ENCODE assay signal across 1 cellular context in the genomic region with DNA sequence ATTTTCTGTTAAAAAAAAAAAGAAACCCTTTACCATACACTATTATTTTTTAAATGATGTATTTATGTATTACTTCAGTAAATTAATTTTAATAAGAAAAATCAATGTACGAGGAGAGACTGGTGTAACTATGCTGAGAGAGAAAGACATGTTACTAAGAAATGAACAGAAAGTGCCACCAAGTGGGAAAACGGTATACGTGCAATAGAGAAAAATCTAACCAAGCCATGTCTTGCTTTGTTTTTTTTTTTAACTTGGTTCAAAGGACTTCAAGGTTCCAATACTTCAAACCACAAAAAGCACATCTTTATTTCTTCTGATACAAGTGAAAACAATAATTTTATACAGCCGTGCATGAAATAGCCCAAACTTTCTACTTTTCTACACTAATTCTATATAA.
TF ChIP-seq lines count a peak whose summit lies in the region.

No MANE protein-coding gene starts in this region.

TF ChIP-seq in H1, 55 proteins besides CTCF, POLR2A, EP300 and RAD21:
- TF ChIP-seq HDAC2 (IDR thresholded peaks at IDR 0.05; ENCODE audit: borderline replicate concordance in 1 of 2, low read depth in 2 of 2, low read length in 2 of 2) (no peak), SP1 (IDR thresholded peaks at IDR 0.05; ENCODE audit: low read depth, low read length) (no peak), RFX5 (IDR thresholded peaks at IDR 0.05; ENCODE audit: borderline replicate concordance, low read depth, low read length) (no peak), GABPA (IDR thresholded peaks at IDR 0.05; ENCODE audit: borderline replicate concordance, insufficient read depth, low read length) (no peak), JUN (IDR thresholded peaks at IDR 0.05; ENCODE audit: low read depth, low read length) (no peak), POU5F1 (IDR thresholded peaks at IDR 0.05; ENCODE audit: low read depth, low read length) (no peak), CBX5 (IDR thresholded peaks at IDR 0.05; ENCODE audit: low read depth, low read length) (no peak), KDM5A (IDR thresholded peaks at IDR 0.05; ENCODE audit: low read length) (no peak), SIRT6 (IDR thresholded peaks at IDR 0.05; ENCODE audit: low read length) (no peak), SAP30 (IDR thresholded peaks at IDR 0.05; ENCODE audit: insufficient read depth, insufficient replicate concordance, low read length) (no peak), YY1 (IDR thresholded peaks at IDR 0.05; ENCODE audit: low read depth, low read length) (no peak), ZNF274 (IDR thresholded peaks at IDR 0.05; ENCODE audit: borderline replicate concordance, extremely low read depth, low read length) (no peak), CHD2 (IDR thresholded peaks at IDR 0.05; ENCODE audit: low read length) (no peak), CBX8 (IDR thresholded peaks at IDR 0.05; ENCODE audit: borderline replicate concordance, low read depth, low read length) (no peak), SUZ12 (IDR thresholded peaks at IDR 0.05; ENCODE audit: low read length) (no peak), BCL11A (IDR thresholded peaks at IDR 0.05; ENCODE audit: low read depth in 2 of 2, low read length in 2 of 2) (no peak), KDM1A (IDR thresholded peaks at IDR 0.05; ENCODE audit: borderline replicate concordance, low read length) (no peak), NRF1 (IDR thresholded peaks at IDR 0.05; ENCODE audit: low read depth, low read length) (no peak)
TF ChIP-seq in H1: peak in this region for 0.
